ENCODE assay signal across 1 cellular context in the genomic region with DNA sequence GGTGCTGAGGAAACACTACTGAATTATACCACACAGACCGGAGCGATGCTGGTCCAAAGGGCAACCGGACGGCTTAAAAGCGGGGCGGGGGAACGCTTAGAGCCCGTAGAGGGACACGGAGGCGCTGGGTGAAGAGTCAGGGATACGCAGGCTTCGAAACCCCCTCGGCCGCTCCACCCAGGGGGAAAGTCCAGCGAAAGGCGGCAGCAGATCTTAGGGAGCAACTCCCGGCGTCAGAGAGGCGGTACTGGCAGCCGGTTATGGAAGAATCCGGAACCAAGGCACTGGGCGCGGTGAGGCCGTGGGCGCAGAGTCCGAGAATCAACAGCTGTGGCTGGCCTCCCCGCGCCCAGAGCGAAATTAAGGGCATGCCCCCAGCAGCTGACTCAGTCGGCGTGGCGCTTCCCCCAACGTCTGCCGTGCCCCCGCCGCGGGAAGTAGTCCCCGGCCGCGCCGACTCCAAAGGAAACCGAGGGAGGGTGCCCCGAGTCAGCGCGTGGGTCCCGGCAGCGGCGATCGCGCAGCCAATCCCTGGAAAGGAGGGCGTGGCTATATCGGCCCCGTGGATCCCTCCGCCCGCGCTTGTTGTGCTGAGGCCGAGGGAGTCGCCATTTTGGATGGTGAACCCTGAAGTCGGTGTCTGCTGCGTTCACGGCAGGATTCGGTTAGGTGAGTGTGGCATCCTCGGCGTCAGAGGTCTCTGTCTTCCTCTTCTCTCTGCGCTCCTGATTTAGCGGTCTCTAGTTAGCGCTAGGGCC.
TF ChIP-seq lines count a peak whose summit lies in the region.

A gene (plus strand): TSS at position 611 of the 758 bp plus-strand sequence. CDS start 20,110 bp downstream, outside the sequence.

TF ChIP-seq in HepG2, 621 proteins besides CTCF, POLR2A, EP300 and RAD21 (continued from another document and continues in another):
- TF ChIP-seq, protein P1, sequence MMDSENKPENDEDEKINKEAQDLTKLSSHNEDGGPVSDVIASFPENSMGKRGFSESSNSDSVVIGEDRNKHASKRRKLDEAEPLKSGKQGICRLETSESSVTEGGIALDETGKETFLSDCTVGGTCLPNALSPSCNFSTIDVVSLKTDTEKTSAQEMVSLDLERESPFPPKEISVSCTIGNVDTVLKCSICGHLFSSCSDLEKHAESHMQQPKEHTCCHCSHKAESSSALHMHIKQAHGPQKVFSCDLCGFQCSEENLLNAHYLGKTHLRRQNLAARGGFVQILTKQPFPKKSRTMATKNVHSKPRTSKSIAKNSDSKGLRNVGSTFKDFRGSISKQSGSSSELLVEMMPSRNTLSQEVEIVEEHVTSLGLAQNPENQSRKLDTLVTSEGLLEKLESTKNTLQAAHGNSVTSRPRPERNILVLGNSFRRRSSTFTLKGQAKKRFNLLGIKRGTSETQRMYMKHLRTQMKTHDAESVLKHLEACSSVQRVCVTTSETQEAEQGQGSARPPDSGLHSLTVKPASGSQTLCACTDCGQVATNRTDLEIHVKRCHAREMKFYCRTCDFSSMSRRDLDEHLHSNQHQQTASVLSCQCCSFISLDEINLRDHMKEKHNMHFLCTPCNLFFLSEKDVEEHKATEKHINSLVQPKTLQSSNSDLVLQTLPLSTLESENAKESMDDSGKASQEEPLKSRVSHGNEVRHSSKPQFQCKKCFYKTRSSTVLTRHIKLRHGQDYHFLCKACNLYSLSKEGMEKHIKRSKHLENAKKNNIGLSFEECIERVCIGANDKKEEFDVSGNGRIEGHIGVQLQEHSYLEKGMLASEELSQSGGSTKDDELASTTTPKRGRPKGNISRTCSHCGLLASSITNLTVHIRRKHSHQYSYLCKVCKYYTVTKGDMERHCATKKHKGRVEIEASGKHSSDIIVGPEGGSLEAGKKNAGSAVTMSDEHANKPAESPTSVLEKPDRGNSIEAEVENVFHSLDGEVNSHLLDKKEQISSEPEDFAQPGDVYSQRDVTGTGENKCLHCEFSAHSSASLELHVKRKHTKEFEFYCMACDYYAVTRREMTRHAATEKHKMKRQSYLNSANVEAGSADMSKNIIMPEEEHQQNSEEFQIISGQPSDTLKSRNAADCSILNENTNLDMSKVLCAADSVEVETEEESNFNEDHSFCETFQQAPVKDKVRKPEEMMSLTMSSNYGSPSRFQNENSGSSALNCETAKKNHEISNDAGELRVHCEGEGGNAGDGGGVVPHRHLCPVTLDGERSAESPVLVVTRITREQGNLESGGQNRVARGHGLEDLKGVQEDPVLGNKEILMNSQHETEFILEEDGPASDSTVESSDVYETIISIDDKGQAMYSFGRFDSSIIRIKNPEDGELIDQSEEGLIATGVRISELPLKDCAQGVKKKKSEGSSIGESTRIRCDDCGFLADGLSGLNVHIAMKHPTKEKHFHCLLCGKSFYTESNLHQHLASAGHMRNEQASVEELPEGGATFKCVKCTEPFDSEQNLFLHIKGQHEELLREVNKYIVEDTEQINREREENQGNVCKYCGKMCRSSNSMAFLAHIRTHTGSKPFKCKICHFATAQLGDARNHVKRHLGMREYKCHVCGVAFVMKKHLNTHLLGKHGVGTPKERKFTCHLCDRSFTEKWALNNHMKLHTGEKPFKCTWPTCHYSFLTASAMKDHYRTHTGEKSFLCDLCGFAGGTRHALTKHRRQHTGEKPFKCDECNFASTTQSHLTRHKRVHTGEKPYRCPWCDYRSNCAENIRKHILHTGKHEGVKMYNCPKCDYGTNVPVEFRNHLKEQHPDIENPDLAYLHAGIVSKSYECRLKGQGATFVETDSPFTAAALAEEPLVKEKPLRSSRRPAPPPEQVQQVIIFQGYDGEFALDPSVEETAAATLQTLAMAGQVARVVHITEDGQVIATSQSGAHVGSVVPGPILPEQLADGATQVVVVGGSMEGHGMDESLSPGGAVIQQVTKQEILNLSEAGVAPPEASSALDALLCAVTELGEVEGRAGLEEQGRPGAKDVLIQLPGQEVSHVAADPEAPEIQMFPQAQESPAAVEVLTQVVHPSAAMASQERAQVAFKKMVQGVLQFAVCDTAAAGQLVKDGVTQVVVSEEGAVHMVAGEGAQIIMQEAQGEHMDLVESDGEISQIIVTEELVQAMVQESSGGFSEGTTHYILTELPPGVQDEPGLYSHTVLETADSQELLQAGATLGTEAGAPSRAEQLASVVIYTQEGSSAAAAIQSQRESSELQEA (CRISPR knock-in tag; IDR thresholded peaks at IDR 0.05; ENCODE audit: not compliant biosample characterization): peak; percentile 85
- TF ChIP-seq, protein P2, sequence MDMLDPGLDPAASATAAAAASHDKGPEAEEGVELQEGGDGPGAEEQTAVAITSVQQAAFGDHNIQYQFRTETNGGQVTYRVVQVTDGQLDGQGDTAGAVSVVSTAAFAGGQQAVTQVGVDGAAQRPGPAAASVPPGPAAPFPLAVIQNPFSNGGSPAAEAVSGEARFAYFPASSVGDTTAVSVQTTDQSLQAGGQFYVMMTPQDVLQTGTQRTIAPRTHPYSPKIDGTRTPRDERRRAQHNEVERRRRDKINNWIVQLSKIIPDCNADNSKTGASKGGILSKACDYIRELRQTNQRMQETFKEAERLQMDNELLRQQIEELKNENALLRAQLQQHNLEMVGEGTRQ (IDR thresholded peaks at IDR 0.05; ENCODE audit: low read depth, low read length): peak; percentile 21; the same call in 1 of the 2 replicates
- TF ChIP-seq, protein P2 (CRISPR knock-in tag; IDR thresholded peaks at IDR 0.05; ENCODE audit: borderline replicate concordance): peak; percentile 79
- TF ChIP-seq HDAC1 (CRISPR knock-in tag; IDR thresholded peaks at IDR 0.05) (peak; percentile 99), EZH2 (conservative IDR thresholded peaks at IDR 0.05; ENCODE audit: low read depth, low read length) (no peak), RFX3 (CRISPR knock-in tag; IDR thresholded peaks at IDR 0.05) (no peak), SNRNP70 (IDR thresholded peaks at IDR 0.05; ENCODE audit: low read depth, low read length) (no peak), ZNF772 (CRISPR knock-in tag; IDR thresholded peaks at IDR 0.05) (peak; percentile 98), THYN1 (CRISPR knock-in tag; IDR thresholded peaks at IDR 0.05; ENCODE audit: borderline replicate concordance, low read depth) (peak; percentile 72; the same call in 1 of the 2 replicates), RFX5 (IDR thresholded peaks at IDR 0.05; ENCODE audit: low read depth, low read length) (no peak; the same call in none of the 2 replicates), NFRKB (IDR thresholded peaks at IDR 0.05) (peak; percentile 98), NFE2L2 (IDR thresholded peaks at IDR 0.05; ENCODE audit: low read length) (no peak; the same call in 1 of the 2 replicates), PAWR (CRISPR knock-in tag; IDR thresholded peaks at IDR 0.05; ENCODE audit: borderline replicate concordance) (peak; percentile 90; the same call in 1 of the 2 replicates), ZNF598 (CRISPR knock-in tag; IDR thresholded peaks at IDR 0.05; ENCODE audit: borderline replicate concordance) (peak; percentile 90), MTA1 (CRISPR knock-in tag; IDR thresholded peaks at IDR 0.05; ENCODE audit: borderline replicate concordance) (peak; percentile 86; the same call in 1 of the 2 replicates), MLLT10 (CRISPR knock-in tag; IDR thresholded peaks at IDR 0.05) (peak; percentile 89), TBX2 (CRISPR knock-in tag; IDR thresholded peaks at IDR 0.05; ENCODE audit: borderline replicate concordance) (peak; percentile 96), ZNF350 (CRISPR knock-in tag; IDR thresholded peaks at IDR 0.05; ENCODE audit: borderline replicate concordance, low read depth) (peak; percentile 99), ZNF850 (CRISPR knock-in tag; conservative IDR thresholded peaks at IDR 0.05) (peak; percentile 81), CCDC6 (CRISPR knock-in tag; IDR thresholded peaks at IDR 0.05) (peak; percentile 97), KDM6A (CRISPR knock-in tag; IDR thresholded peaks at IDR 0.05; ENCODE audit: low read depth) (no peak; the same call in 1 of the 2 replicates), GFI1 (CRISPR knock-in tag; IDR thresholded peaks at IDR 0.05; ENCODE audit: borderline replicate concordance) (peak; percentile 92), XRCC5 (optimal IDR thresholded peaks at IDR 0.05; ENCODE audit: low read length) (peak; percentile 99), ZNF451 (CRISPR knock-in tag; IDR thresholded peaks at IDR 0.05) (no peak), ZNF75D (CRISPR knock-in tag; IDR thresholded peaks at IDR 0.05; ENCODE audit: borderline replicate concordance) (0 out of 2 replicates have a peak, but pooled peaks have one; percentile 56), TEAD3 (CRISPR knock-in tag; optimal IDR thresholded peaks at IDR 0.05; ENCODE audit: borderline replicate concordance) (peak; percentile 80), TRIM24 (CRISPR knock-in tag; IDR thresholded peaks at IDR 0.05) (no peak), BHLHE40 (IDR thresholded peaks at IDR 0.05; ENCODE audit: low read length) (peak; percentile 63), SUZ12 (IDR thresholded peaks at IDR 0.05; ENCODE audit: low read depth, low read length) (0 out of 2 replicates have a peak, but pooled peaks have one; percentile 3), MBD4 (IDR thresholded peaks at IDR 0.05; ENCODE audit: borderline replicate concordance, low read length) (no peak)
- TF ChIP-seq, protein P3, sequence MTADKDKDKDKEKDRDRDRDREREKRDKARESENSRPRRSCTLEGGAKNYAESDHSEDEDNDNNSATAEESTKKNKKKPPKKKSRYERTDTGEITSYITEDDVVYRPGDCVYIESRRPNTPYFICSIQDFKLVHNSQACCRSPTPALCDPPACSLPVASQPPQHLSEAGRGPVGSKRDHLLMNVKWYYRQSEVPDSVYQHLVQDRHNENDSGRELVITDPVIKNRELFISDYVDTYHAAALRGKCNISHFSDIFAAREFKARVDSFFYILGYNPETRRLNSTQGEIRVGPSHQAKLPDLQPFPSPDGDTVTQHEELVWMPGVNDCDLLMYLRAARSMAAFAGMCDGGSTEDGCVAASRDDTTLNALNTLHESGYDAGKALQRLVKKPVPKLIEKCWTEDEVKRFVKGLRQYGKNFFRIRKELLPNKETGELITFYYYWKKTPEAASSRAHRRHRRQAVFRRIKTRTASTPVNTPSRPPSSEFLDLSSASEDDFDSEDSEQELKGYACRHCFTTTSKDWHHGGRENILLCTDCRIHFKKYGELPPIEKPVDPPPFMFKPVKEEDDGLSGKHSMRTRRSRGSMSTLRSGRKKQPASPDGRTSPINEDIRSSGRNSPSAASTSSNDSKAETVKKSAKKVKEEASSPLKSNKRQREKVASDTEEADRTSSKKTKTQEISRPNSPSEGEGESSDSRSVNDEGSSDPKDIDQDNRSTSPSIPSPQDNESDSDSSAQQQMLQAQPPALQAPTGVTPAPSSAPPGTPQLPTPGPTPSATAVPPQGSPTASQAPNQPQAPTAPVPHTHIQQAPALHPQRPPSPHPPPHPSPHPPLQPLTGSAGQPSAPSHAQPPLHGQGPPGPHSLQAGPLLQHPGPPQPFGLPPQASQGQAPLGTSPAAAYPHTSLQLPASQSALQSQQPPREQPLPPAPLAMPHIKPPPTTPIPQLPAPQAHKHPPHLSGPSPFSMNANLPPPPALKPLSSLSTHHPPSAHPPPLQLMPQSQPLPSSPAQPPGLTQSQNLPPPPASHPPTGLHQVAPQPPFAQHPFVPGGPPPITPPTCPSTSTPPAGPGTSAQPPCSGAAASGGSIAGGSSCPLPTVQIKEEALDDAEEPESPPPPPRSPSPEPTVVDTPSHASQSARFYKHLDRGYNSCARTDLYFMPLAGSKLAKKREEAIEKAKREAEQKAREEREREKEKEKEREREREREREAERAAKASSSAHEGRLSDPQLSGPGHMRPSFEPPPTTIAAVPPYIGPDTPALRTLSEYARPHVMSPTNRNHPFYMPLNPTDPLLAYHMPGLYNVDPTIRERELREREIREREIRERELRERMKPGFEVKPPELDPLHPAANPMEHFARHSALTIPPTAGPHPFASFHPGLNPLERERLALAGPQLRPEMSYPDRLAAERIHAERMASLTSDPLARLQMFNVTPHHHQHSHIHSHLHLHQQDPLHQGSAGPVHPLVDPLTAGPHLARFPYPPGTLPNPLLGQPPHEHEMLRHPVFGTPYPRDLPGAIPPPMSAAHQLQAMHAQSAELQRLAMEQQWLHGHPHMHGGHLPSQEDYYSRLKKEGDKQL (CRISPR knock-in tag; IDR thresholded peaks at IDR 0.05; ENCODE audit: low read depth): no peak
- TF ChIP-seq, protein P4, sequence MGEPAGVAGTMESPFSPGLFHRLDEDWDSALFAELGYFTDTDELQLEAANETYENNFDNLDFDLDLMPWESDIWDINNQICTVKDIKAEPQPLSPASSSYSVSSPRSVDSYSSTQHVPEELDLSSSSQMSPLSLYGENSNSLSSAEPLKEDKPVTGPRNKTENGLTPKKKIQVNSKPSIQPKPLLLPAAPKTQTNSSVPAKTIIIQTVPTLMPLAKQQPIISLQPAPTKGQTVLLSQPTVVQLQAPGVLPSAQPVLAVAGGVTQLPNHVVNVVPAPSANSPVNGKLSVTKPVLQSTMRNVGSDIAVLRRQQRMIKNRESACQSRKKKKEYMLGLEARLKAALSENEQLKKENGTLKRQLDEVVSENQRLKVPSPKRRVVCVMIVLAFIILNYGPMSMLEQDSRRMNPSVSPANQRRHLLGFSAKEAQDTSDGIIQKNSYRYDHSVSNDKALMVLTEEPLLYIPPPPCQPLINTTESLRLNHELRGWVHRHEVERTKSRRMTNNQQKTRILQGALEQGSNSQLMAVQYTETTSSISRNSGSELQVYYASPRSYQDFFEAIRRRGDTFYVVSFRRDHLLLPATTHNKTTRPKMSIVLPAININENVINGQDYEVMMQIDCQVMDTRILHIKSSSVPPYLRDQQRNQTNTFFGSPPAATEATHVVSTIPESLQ (CRISPR knock-in tag; conservative IDR thresholded peaks at IDR 0.05): 0 out of 2 replicates have a peak, but pooled peaks have one; percentile 32
- TF ChIP-seq, protein P5, sequence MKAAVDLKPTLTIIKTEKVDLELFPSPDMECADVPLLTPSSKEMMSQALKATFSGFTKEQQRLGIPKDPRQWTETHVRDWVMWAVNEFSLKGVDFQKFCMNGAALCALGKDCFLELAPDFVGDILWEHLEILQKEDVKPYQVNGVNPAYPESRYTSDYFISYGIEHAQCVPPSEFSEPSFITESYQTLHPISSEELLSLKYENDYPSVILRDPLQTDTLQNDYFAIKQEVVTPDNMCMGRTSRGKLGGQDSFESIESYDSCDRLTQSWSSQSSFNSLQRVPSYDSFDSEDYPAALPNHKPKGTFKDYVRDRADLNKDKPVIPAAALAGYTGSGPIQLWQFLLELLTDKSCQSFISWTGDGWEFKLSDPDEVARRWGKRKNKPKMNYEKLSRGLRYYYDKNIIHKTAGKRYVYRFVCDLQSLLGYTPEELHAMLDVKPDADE (CRISPR knock-in tag; IDR thresholded peaks at IDR 0.05): peak; percentile 92
- TF ChIP-seq, protein P6, sequence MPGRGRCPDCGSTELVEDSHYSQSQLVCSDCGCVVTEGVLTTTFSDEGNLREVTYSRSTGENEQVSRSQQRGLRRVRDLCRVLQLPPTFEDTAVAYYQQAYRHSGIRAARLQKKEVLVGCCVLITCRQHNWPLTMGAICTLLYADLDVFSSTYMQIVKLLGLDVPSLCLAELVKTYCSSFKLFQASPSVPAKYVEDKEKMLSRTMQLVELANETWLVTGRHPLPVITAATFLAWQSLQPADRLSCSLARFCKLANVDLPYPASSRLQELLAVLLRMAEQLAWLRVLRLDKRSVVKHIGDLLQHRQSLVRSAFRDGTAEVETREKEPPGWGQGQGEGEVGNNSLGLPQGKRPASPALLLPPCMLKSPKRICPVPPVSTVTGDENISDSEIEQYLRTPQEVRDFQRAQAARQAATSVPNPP (CRISPR knock-in tag; IDR thresholded peaks at IDR 0.05): peak; percentile 80; the same call in 1 of the 2 replicates
